1 cellular context compared by ENCODE assay signal in the genomic region with DNA sequence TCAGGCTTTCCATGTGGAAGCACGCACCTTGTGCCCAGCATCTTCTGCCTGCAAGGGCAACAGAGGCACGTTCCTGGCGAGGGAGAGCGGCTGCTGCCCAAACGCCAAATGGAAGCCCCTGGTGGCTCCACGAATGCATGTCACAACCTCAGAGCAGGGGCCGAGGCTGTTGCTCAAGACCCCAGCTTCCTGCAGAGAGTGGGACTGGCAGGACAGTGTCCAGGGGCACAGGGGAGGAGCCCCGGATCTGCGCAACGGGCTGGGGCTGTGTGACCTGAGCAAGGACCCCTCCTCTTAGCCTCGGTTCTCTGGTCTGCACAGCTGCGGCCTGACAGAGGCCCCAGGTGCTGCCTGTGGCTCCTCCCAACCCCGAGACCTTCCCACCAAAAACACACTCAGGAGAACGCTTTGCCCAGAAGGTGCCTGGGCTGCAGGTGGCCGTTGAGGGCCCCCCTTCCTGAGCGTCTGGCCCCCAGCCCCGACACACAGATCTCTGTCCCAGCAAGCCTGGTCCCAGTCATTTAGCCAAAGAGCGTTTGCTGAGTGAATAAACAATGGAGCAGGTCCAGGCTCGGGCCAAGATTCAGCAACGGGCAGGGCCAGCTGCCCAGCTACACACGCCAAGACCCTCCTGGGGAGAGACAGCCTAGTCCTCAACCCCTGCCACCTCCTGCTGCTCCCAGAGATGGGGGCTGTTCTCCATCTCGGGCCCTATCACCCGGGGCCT.
A peak's percentile ranks its signal among the peaks of the same experiment; 100 is the strongest.
TF ChIP-seq lines count a peak whose summit lies in the region.

No MANE protein-coding gene starts in this region.

TF ChIP-seq in HepG2, 621 proteins besides CTCF, POLR2A, EP300 and RAD21 (continued from another document and continues in another):
- TF ChIP-seq MLX (CRISPR knock-in tag; IDR thresholded peaks at IDR 0.05), result no peak
- no peak for TF ChIP-seq U2AF1 (optimal IDR thresholded peaks at IDR 0.05; ENCODE audit: low read depth, low read length)
- TF ChIP-seq THRA (CRISPR knock-in tag; IDR thresholded peaks at IDR 0.05; ENCODE audit: borderline replicate concordance), result 0 out of 2 replicates have a peak, but pooled peaks have one; percentile 3
- no peak for TF ChIP-seq AKAP8 (CRISPR knock-in tag; IDR thresholded peaks at IDR 0.05)
- TF ChIP-seq ZNF282 (IDR thresholded peaks at IDR 0.05; ENCODE audit: partially characterized antibody), result no peak
- TF ChIP-seq SOX5 (CRISPR knock-in tag; IDR thresholded peaks at IDR 0.05; ENCODE audit: borderline replicate concordance), result no peak
- TF ChIP-seq HNRNPUL1 (IDR thresholded peaks at IDR 0.05; ENCODE audit: low read depth, low read length), result no peak
- TF ChIP-seq HNRNPLL (IDR thresholded peaks at IDR 0.05; ENCODE audit: low read depth, low read length, poor library complexity, severe bottlenecking), result no peak
- TF ChIP-seq AKNA (CRISPR knock-in tag; IDR thresholded peaks at IDR 0.05; ENCODE audit: borderline replicate concordance), result no peak
- TF ChIP-seq EED (CRISPR knock-in tag; IDR thresholded peaks at IDR 0.05), result peak; percentile 32; the same call in 1 of the 2 replicates
- TF ChIP-seq, protein P1, sequence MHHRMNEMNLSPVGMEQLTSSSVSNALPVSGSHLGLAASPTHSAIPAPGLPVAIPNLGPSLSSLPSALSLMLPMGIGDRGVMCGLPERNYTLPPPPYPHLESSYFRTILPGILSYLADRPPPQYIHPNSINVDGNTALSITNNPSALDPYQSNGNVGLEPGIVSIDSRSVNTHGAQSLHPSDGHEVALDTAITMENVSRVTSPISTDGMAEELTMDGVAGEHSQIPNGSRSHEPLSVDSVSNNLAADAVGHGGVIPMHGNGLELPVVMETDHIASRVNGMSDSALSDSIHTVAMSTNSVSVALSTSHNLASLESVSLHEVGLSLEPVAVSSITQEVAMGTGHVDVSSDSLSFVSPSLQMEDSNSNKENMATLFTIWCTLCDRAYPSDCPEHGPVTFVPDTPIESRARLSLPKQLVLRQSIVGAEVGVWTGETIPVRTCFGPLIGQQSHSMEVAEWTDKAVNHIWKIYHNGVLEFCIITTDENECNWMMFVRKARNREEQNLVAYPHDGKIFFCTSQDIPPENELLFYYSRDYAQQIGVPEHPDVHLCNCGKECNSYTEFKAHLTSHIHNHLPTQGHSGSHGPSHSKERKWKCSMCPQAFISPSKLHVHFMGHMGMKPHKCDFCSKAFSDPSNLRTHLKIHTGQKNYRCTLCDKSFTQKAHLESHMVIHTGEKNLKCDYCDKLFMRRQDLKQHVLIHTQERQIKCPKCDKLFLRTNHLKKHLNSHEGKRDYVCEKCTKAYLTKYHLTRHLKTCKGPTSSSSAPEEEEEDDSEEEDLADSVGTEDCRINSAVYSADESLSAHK (CRISPR knock-in tag; IDR thresholded peaks at IDR 0.05; ENCODE audit: borderline replicate concordance), result no peak
- TF ChIP-seq ZNF768 (CRISPR knock-in tag; IDR thresholded peaks at IDR 0.05), result peak; percentile 32; the same call in 1 of the 2 replicates
- no peak for TF ChIP-seq ZNF44 (CRISPR knock-in tag; IDR thresholded peaks at IDR 0.05)
- TF ChIP-seq ZNF431 (CRISPR knock-in tag; IDR thresholded peaks at IDR 0.05; ENCODE audit: borderline replicate concordance, low read depth), result no peak
- TF ChIP-seq HNF4A (CRISPR knock-in tag; IDR thresholded peaks at IDR 0.05), result no peak; the same call in 1 of the 2 replicates
- no peak for TF ChIP-seq THAP11 (CRISPR knock-in tag; IDR thresholded peaks at IDR 0.05)
- no peak for TF ChIP-seq SNAI1 (CRISPR knock-in tag; IDR thresholded peaks at IDR 0.05; ENCODE audit: borderline replicate concordance)
- TF ChIP-seq NCOA1 (CRISPR knock-in tag; IDR thresholded peaks at IDR 0.05), result no peak
- TF ChIP-seq ATF6 (CRISPR knock-in tag; conservative IDR thresholded peaks at IDR 0.05), result no peak
- TF ChIP-seq, protein P2, sequence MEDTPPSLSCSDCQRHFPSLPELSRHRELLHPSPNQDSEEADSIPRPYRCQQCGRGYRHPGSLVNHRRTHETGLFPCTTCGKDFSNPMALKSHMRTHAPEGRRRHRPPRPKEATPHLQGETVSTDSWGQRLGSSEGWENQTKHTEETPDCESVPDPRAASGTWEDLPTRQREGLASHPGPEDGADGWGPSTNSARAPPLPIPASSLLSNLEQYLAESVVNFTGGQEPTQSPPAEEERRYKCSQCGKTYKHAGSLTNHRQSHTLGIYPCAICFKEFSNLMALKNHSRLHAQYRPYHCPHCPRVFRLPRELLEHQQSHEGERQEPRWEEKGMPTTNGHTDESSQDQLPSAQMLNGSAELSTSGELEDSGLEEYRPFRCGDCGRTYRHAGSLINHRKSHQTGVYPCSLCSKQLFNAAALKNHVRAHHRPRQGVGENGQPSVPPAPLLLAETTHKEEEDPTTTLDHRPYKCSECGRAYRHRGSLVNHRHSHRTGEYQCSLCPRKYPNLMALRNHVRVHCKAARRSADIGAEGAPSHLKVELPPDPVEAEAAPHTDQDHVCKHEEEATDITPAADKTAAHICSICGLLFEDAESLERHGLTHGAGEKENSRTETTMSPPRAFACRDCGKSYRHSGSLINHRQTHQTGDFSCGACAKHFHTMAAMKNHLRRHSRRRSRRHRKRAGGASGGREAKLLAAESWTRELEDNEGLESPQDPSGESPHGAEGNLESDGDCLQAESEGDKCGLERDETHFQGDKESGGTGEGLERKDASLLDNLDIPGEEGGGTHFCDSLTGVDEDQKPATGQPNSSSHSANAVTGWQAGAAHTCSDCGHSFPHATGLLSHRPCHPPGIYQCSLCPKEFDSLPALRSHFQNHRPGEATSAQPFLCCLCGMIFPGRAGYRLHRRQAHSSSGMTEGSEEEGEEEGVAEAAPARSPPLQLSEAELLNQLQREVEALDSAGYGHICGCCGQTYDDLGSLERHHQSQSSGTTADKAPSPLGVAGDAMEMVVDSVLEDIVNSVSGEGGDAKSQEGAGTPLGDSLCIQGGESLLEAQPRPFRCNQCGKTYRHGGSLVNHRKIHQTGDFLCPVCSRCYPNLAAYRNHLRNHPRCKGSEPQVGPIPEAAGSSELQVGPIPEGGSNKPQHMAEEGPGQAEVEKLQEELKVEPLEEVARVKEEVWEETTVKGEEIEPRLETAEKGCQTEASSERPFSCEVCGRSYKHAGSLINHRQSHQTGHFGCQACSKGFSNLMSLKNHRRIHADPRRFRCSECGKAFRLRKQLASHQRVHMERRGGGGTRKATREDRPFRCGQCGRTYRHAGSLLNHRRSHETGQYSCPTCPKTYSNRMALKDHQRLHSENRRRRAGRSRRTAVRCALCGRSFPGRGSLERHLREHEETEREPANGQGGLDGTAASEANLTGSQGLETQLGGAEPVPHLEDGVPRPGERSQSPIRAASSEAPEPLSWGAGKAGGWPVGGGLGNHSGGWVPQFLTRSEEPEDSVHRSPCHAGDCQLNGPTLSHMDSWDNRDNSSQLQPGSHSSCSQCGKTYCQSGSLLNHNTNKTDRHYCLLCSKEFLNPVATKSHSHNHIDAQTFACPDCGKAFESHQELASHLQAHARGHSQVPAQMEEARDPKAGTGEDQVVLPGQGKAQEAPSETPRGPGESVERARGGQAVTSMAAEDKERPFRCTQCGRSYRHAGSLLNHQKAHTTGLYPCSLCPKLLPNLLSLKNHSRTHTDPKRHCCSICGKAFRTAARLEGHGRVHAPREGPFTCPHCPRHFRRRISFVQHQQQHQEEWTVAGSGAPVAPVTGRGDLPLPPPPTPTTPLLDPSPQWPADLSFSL (CRISPR knock-in tag; IDR thresholded peaks at IDR 0.05), result 0 out of 2 replicates have a peak, but pooled peaks have one; percentile 13
- no peak for TF ChIP-seq ZNF580 (CRISPR knock-in tag; IDR thresholded peaks at IDR 0.05; ENCODE audit: borderline replicate concordance, low read depth)
- no peak for TF ChIP-seq NR2F6 (IDR thresholded peaks at IDR 0.05)
- TF ChIP-seq NR2F6 (CRISPR knock-in tag; IDR thresholded peaks at IDR 0.05), result peak; percentile 42; the same call in 1 of the 2 replicates
- TF ChIP-seq ZNF3 (CRISPR knock-in tag; IDR thresholded peaks at IDR 0.05), result peak; percentile 94
- TF ChIP-seq ZNF232 (CRISPR knock-in tag; IDR thresholded peaks at IDR 0.05; ENCODE audit: borderline replicate concordance), result no peak
- TF ChIP-seq HIVEP1 (CRISPR knock-in tag; IDR thresholded peaks at IDR 0.05), result no peak; the same call in 1 of the 2 replicates
- TF ChIP-seq ZNF274 (CRISPR knock-in tag; IDR thresholded peaks at IDR 0.05), result peak; percentile 4; the same call in 1 of the 2 replicates
- TF ChIP-seq HMG20A (CRISPR knock-in tag; IDR thresholded peaks at IDR 0.05; ENCODE audit: borderline replicate concordance), result no peak
- 0 out of 2 replicates have a peak, but pooled peaks have one; percentile 29 for TF ChIP-seq ZBTB38 (CRISPR knock-in tag; IDR thresholded peaks at IDR 0.05)
- peak; percentile 30; the same call in 1 of the 2 replicates for TF ChIP-seq HDAC2 (CRISPR knock-in tag; IDR thresholded peaks at IDR 0.05)
- no peak for TF ChIP-seq ZNF234 (CRISPR knock-in tag; conservative IDR thresholded peaks at IDR 0.05)
- TF ChIP-seq, protein P3, sequence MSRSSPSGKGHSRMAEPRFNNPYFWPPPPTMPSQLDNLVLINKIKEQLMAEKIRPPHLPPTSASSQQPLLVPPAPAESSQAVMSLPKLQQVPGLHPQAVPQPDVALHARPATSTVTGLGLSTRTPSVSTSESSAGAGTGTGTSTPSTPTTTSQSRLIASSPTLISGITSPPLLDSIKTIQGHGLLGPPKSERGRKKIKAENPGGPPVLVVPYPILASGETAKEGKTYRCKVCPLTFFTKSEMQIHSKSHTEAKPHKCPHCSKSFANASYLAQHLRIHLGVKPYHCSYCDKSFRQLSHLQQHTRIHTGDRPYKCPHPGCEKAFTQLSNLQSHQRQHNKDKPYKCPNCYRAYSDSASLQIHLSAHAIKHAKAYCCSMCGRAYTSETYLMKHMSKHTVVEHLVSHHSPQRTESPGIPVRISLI (CRISPR knock-in tag; IDR thresholded peaks at IDR 0.05; ENCODE audit: borderline replicate concordance), result no peak
- no peak for TF ChIP-seq FOXO1 (CRISPR knock-in tag; IDR thresholded peaks at IDR 0.05)
- TF ChIP-seq PHF5A (CRISPR knock-in tag; IDR thresholded peaks at IDR 0.05; ENCODE audit: low read depth, unreplicated experiment), result no peak
